Comparison of ENCODE assay signal across 18 cellular contexts in genomic region chr1:155840391-155840790, GRCh38. TPM values are rescaled to one million over a fixed set of nuclear protein-coding genes. Genes with fewer than 3 reads are reported as not detected.
A peak's percentile ranks its signal among the peaks of the same experiment; 100 is the strongest.
DNase-seq lines count a peak whose midpoint lies in the region; ATAC-seq, FAIRE-seq and TF ChIP-seq lines count a peak whose summit lies in the region.
"Had no signal": no experiment of that assay in that cellular context is flagged by ENCODE, and none has a peak within 500 bp of the region (broad histone marks: within the 10 kb centered on the region; RNA-seq: fewer than 3 reads in every experiment).

No MANE protein-coding gene starts in this region.

- H3K9me3 Mint-ChIP-seq in natural killer cell: no peaks in the 10 kb centered on the region
- no peaks in the 10 kb centered on the region for H3K9me3 Mint-ChIP-seq in natural killer cell treated with Interleukin-12 subunit alpha and Interleukin-12 subunit beta and Interleukin-15 and Interleukin-18, amount 100 ng/mL, for 72 hours
- H3K9me3 Mint-ChIP-seq in endodermal cell: no peaks in the 10 kb centered on the region
- H3K9me3 Mint-ChIP-seq in stimulated activated memory B cell treated with anti-CD40 and anti-IgM and Interleukin-4, amounts not matched to agents 10 μg/mL and 1 μg/mL and 100 μg/mL, for 72 hours: no peaks in the 10 kb centered on the region
- H3K9me3 Mint-ChIP-seq: CD4-positive, alpha-beta memory T cell had no signal

- WGBS in endodermal cell (ENCODE audit: insufficient coverage in 1 of 2, insufficient read length in 1 of 2), 2 experiments: 91 to 98% methylated on average over 5 of the region's 5 CpGs
- WGBS in small intestine, 3 donors: 24 to 64% (median 60%) methylated on average over 5 of the region's 5 CpGs

- peak overlapping the region; percentile 48 to 53 for H3K27ac Mint-ChIP-seq in natural killer cell
- peak overlapping the region in 1 of 2 donors; percentile 32 for H3K27ac Mint-ChIP-seq in natural killer cell treated with Interleukin-12 subunit alpha and Interleukin-12 subunit beta and Interleukin-15 and Interleukin-18, amount 100 ng/mL, for 72 hours
- peak overlapping the region; percentile 55 for H3K27ac Mint-ChIP-seq in endodermal cell
- H3K27ac Mint-ChIP-seq in stimulated activated memory B cell treated with anti-CD40 and anti-IgM and Interleukin-4, amounts not matched to agents 10 μg/mL and 1 μg/mL and 100 μg/mL, for 72 hours: no peak overlapping the region

- no peak overlapping the region for H3K9ac ChIP-seq in endodermal cell (ENCODE audit: extremely low read depth, low read length, poor library complexity, severe bottlenecking)

- H3K36me3 Mint-ChIP-seq in natural killer cell (no peaks in the 10 kb centered on the region), endodermal cell (ENCODE audit: low read depth) (peaks cover 44% of the 10 kb centered on the region)
- H3K36me3 Mint-ChIP-seq in natural killer cell treated with Interleukin-12 subunit alpha and Interleukin-12 subunit beta and Interleukin-15 and Interleukin-18, amount 100 ng/mL, for 72 hours: peaks cover 6% of the 10 kb centered on the region
- H3K36me3 Mint-ChIP-seq in stimulated activated memory B cell treated with anti-CD40 and anti-IgM and Interleukin-4, amounts not matched to agents 10 μg/mL and 1 μg/mL and 100 μg/mL, for 72 hours: peaks cover 54% of the 10 kb centered on the region

- FAIRE-seq in small intestine (lab: Jason Lieb, UNC): no peak
- FAIRE-seq: GM12891, GM18507, H54 had no signal

- H3K4me3 Mint-ChIP-seq in natural killer cell: no peak overlapping the region
- no peak overlapping the region for H3K4me3 Mint-ChIP-seq in natural killer cell treated with Interleukin-12 subunit alpha and Interleukin-12 subunit beta and Interleukin-15 and Interleukin-18, amount 100 ng/mL, for 72 hours
- H3K4me3 Mint-ChIP-seq in endodermal cell: no peak overlapping the region
- H3K4me3 Mint-ChIP-seq in stimulated activated memory B cell treated with anti-CD40 and anti-IgM and Interleukin-4, amounts not matched to agents 10 μg/mL and 1 μg/mL and 100 μg/mL, for 72 hours: no peak overlapping the region
- H3K4me3 Mint-ChIP-seq: CD4-positive, alpha-beta memory T cell had no signal

- peaks cover 47% of the 10 kb centered on the region for H3K36me3 ChIP-seq in endodermal cell (ENCODE audit: control insufficient read depth, insufficient read depth, low read length)
- peaks cover 2% of the 10 kb centered on the region in 2 donors for H3K36me3 ChIP-seq in small intestine (ENCODE audit: control insufficient read depth in 2 of 2, insufficient read depth in 2 of 2, low read length in 2 of 2)

- no peaks in the 10 kb centered on the region for H3K27me3 Mint-ChIP-seq in natural killer cell (ENCODE audit: low read depth in 2 of 2)
- H3K27me3 Mint-ChIP-seq in natural killer cell treated with Interleukin-12 subunit alpha and Interleukin-12 subunit beta and Interleukin-15 and Interleukin-18, amount 100 ng/mL, for 72 hours: no peaks in the 10 kb centered on the region
- H3K27me3 Mint-ChIP-seq in endodermal cell (ENCODE audit: insufficient read depth): no peaks in the 10 kb centered on the region
- no peaks in the 10 kb centered on the region for H3K27me3 Mint-ChIP-seq in stimulated activated memory B cell treated with anti-CD40 and anti-IgM and Interleukin-4, amounts not matched to agents 10 μg/mL and 1 μg/mL and 100 μg/mL, for 72 hours
- H3K27me3 Mint-ChIP-seq: CD4-positive, alpha-beta memory T cell had no signal

- peaks cover 3% of the 10 kb centered on the region for H3K4me1 ChIP-seq in endodermal cell (ENCODE audit: control insufficient read depth, insufficient read depth, low read length)
- H3K4me1 ChIP-seq in small intestine (ENCODE audit: control insufficient read depth in 2 of 2, insufficient read depth in 1 of 2, low read depth in 1 of 2, low read length in 1 of 2): peaks cover 2 to 7% of the 10 kb centered on the region in 2 donors

- intact Hi-C loops in natural killer cell (cut with micrococcal nuclease): no loop called here

- H3K9me3 ChIP-seq in endodermal cell (ENCODE audit: control insufficient read depth, low read length): no peaks in the 10 kb centered on the region
- H3K9me3 ChIP-seq in small intestine (ENCODE audit: control insufficient read depth, low read depth): no peaks in the 10 kb centered on the region
- H3K9me3 ChIP-seq: HAP-1 had no signal

- H3K27me3 ChIP-seq in endodermal cell (ENCODE audit: control insufficient read depth, insufficient read depth, low read length, poor library complexity, severe bottlenecking) (no peaks in the 10 kb centered on the region), small intestine (ENCODE audit: control insufficient read depth in 2 of 2, insufficient read depth in 2 of 2, low read length in 2 of 2) (no peaks in the 10 kb centered on the region)

- ATAC-seq in natural killer cell: no peak
- ATAC-seq in natural killer cell treated with Interleukin-12 subunit alpha and Interleukin-12 subunit beta and Interleukin-15 and Interleukin-18, amount 100 ng/mL, for 72 hours: no peak
- no peak for ATAC-seq in stimulated activated memory B cell treated with anti-CD40 and anti-IgM and Interleukin-4, amounts not matched to agents 10 μg/mL and 1 μg/mL and 100 μg/mL, for 72 hours

- no peak overlapping the region for H3K27ac ChIP-seq in endodermal cell (ENCODE audit: low read depth, low read length)
- peak overlapping the region in 1 of 2 donors; percentile 8 for H3K27ac ChIP-seq in small intestine (ENCODE audit: low read depth in 1 of 2, low read length in 1 of 2)

- H3K4me3 ChIP-seq in endodermal cell (ENCODE audit: low read length): no peak overlapping the region
- no peak overlapping the region for H3K4me3 ChIP-seq in small intestine (ENCODE audit: low read depth in 1 of 2, low read length in 2 of 2)
- H3K4me3 ChIP-seq: HAP-1 had no signal

- H3K4me1 Mint-ChIP-seq in natural killer cell (peaks cover 49 to 53% of the 10 kb centered on the region in 2 donors), endodermal cell (peaks cover 14% of the 10 kb centered on the region)
- peaks cover 40 to 44% of the 10 kb centered on the region in 2 donors for H3K4me1 Mint-ChIP-seq in natural killer cell treated with Interleukin-12 subunit alpha and Interleukin-12 subunit beta and Interleukin-15 and Interleukin-18, amount 100 ng/mL, for 72 hours (ENCODE audit: low read depth in 2 of 2)
- peaks cover 46% of the 10 kb centered on the region for H3K4me1 Mint-ChIP-seq in stimulated activated memory B cell treated with anti-CD40 and anti-IgM and Interleukin-4, amounts not matched to agents 10 μg/mL and 1 μg/mL and 100 μg/mL, for 72 hours

- DNase-seq in natural killer cell (no peak), endodermal cell (peak; percentile 25), small intestine (peak; percentile 90), SKM-1 treated with dmso at 0.1 percent for 144 hours (lab: John Stamatoyannopoulos, UW; ENCODE audit: unreplicated experiment) (no peak)
- DNase-seq in natural killer cell treated with Interleukin-12 subunit alpha and Interleukin-12 subunit beta and Interleukin-15 and Interleukin-18, amount 100 ng/mL, for 72 hours (ENCODE audit: low spot score): no peak
- DNase-seq: C1 segment of cervical spinal cord; Calu3; CD4-positive, alpha-beta memory T cell; COR-L47; DMS53; DMS79 treated with DMSO at 0.1 percent for 48 hours; GF-D8; GOT3 had no signal

- TF ChIP-seq CTCF in natural killer cell (IDR thresholded peaks at IDR 0.05): no peak
- no peak for TF ChIP-seq CTCF in endodermal cell (conservative IDR thresholded peaks at IDR 0.05)

RNA-seq across cellular contexts. Expression of gene GON4L, which starts 16.6 kb away (rescaled TPM):
- total RNA-seq in natural killer cell (100 to 1,000 TPM; 127 to 147 (median 146) TPM), endodermal cell (10 to 100 TPM; 62.7 to 64.6 TPM)
- 100 to 1,000 TPM in 1 of 2 donors, 10 to 100 TPM in 1; 91.0 to 124 TPM for total RNA-seq in natural killer cell treated with Interleukin-12 subunit alpha and Interleukin-12 subunit beta and Interleukin-15 and Interleukin-18, amount 100 ng/mL, for 72 hours
- 30.6 TPM for polyA plus RNA-seq in endodermal cell (2013, experiment 1 of 2)
- 27.4 TPM for polyA plus RNA-seq in endodermal cell (2013, experiment 2 of 2)
- polyA plus RNA-seq in small intestine: 10 to 100 TPM; 15.3 to 25.7 (median 18.4) TPM

RNA-seq across cellular contexts. Expression of gene SYT11, which starts 19.0 kb away (rescaled TPM):
- total RNA-seq in natural killer cell (10 to 100 TPM; 38.1 to 42.8 (median 39.8) TPM), endodermal cell (1 to 10 TPM in 1 of 2 donors, under 1 TPM in 1; 0.40 to 5.0 TPM)
- total RNA-seq in natural killer cell treated with Interleukin-12 subunit alpha and Interleukin-12 subunit beta and Interleukin-15 and Interleukin-18, amount 100 ng/mL, for 72 hours: 10 to 100 TPM; 29.3 to 43.9 TPM
- 16.1 TPM for polyA plus RNA-seq in endodermal cell (2013, experiment 1 of 2)
- 14.0 TPM for polyA plus RNA-seq in endodermal cell (2013, experiment 2 of 2)
- polyA plus RNA-seq in small intestine: 10 to 100 TPM in 1 of 3 donors, under 1 TPM in 1, not detected in 1; 0.54 to 12.9 TPM

Comparison
In these comparisons a context has a peak if more than half of its experiments do, and no peak if none do; other contexts are left out.
1. DNase-seq: peak in endodermal cell (single experiment) and small intestine (single experiment); none in natural killer cell (single experiment), natural killer cell treated with Interleukin-12 subunit alpha and Interleukin-12 subunit beta and Interleukin-15 and Interleukin-18, amount 100 ng/mL, for 72 hours (single experiment) and SKM-1 treated with dmso at 0.1 percent for 144 hours (single experiment).
2. RNA of gene SYT11, which starts 19.0 kb away (total RNA-seq): 29.3 to 43.9 TPM in natural killer cell treated with Interleukin-12 subunit alpha and Interleukin-12 subunit beta and Interleukin-15 and Interleukin-18, amount 100 ng/mL, for 72 hours and 38.1 to 42.8 TPM in natural killer cell; 0.40 to 5.0 TPM in endodermal cell; every median in the first group is over 4 times any median in the second.